ENCODE assay signal across 1 cellular context in the genomic region with DNA sequence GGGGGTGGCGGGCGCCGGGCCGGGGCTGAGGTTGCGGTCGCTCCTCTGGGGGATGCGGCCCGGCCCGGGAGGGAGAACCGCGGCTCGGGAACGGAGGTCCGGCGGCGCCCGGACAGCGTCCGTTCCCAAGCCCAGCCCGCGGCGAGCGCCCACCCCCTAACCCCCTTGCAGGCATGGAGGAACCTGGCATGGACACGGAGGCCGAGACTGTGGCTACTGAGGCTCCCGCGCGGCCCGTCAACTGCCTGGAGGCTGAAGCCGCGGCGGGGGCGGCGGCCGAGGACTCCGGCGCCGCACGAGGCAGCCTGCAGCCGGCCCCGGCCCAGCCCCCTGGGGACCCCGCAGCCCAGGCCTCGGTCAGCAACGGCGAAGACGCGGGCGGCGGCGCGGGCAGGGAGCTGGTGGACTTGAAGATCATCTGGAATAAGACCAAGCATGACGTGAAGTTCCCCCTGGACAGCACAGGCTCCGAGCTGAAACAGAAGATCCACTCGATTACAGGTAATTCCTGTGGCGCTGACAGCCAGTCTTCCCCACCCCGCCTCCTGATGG.
TF ChIP-seq lines count a peak whose summit lies in the region.

No MANE protein-coding gene starts in this region.

TF ChIP-seq in GM12878, 131 proteins besides CTCF, POLR2A, EP300 and RAD21:
- TF ChIP-seq NBN (IDR thresholded peaks at IDR 0.05) (no peak), YY1 (IDR thresholded peaks at IDR 0.05; ENCODE audit: low read depth, low read length) (no peak), ZNF622 (IDR thresholded peaks at IDR 0.05) (no peak), IKZF2 (IDR thresholded peaks at IDR 0.05) (no peak), TCF7 (IDR thresholded peaks at IDR 0.05; ENCODE audit: borderline replicate concordance) (no peak), SMARCA5 (IDR thresholded peaks at IDR 0.05) (peak; percentile 45; the same call in 1 of the 2 replicates), LARP7 (IDR thresholded peaks at IDR 0.05) (peak; percentile 93), HCFC1 (IDR thresholded peaks at IDR 0.05; ENCODE audit: low read length) (no peak), RFX5 (IDR thresholded peaks at IDR 0.05; ENCODE audit: low read depth, low read length) (no peak), JUND (IDR thresholded peaks at IDR 0.05; ENCODE audit: low read depth, low read length) (no peak), CREM (IDR thresholded peaks at IDR 0.05; ENCODE audit: low read depth) (no peak), BMI1 (IDR thresholded peaks at IDR 0.05; ENCODE audit: borderline replicate concordance) (no peak), DPF2 (IDR thresholded peaks at IDR 0.05) (peak; percentile 72; the same call in 1 of the 2 replicates), ZNF274 (IDR thresholded peaks at IDR 0.05; ENCODE audit: insufficient read depth, insufficient read length) (no peak), NR2C1 (IDR thresholded peaks at IDR 0.05) (peak; percentile 41; the same call in 1 of the 2 replicates), KDM1A (IDR thresholded peaks at IDR 0.05; ENCODE audit: borderline replicate concordance) (no peak), SRF (IDR thresholded peaks at IDR 0.05; ENCODE audit: low read depth in 2 of 2, low read length in 2 of 2) (no peak), ZNF24 (IDR thresholded peaks at IDR 0.05) (0 out of 2 replicates have a peak, but pooled peaks have one; percentile 25), MEF2B (IDR thresholded peaks at IDR 0.05; ENCODE audit: partially characterized antibody, poor library complexity, severe bottlenecking) (peak; percentile 37), SREBF1 (IDR thresholded peaks at IDR 0.05; ENCODE audit: low read length) (no peak), PAX5 (IDR thresholded peaks at IDR 0.05; ENCODE audit: borderline replicate concordance, low read depth, low read length) (no peak), TCF12 (IDR thresholded peaks at IDR 0.05; ENCODE audit: low read depth, low read length) (no peak), TAF1 (IDR thresholded peaks at IDR 0.05; ENCODE audit: borderline replicate concordance, low read depth, low read length) (no peak), GATAD2B (conservative IDR thresholded peaks at IDR 0.05; ENCODE audit: low read depth) (peak; percentile 89)
- TF ChIP-seq, protein P1, sequence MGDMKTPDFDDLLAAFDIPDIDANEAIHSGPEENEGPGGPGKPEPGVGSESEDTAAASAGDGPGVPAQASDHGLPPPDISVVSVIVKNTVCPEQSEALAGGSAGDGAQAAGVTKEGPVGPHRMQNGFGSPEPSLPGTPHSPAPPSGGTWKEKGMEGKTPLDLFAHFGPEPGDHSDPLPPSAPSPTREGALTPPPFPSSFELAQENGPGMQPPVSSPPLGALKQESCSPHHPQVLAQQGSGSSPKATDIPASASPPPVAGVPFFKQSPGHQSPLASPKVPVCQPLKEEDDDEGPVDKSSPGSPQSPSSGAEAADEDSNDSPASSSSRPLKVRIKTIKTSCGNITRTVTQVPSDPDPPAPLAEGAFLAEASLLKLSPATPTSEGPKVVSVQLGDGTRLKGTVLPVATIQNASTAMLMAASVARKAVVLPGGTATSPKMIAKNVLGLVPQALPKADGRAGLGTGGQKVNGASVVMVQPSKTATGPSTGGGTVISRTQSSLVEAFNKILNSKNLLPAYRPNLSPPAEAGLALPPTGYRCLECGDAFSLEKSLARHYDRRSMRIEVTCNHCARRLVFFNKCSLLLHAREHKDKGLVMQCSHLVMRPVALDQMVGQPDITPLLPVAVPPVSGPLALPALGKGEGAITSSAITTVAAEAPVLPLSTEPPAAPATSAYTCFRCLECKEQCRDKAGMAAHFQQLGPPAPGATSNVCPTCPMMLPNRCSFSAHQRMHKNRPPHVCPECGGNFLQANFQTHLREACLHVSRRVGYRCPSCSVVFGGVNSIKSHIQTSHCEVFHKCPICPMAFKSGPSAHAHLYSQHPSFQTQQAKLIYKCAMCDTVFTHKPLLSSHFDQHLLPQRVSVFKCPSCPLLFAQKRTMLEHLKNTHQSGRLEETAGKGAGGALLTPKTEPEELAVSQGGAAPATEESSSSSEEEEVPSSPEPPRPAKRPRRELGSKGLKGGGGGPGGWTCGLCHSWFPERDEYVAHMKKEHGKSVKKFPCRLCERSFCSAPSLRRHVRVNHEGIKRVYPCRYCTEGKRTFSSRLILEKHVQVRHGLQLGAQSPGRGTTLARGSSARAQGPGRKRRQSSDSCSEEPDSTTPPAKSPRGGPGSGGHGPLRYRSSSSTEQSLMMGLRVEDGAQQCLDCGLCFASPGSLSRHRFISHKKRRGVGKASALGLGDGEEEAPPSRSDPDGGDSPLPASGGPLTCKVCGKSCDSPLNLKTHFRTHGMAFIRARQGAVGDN (IDR thresholded peaks at IDR 0.05), result peak; percentile 69
- TF ChIP-seq, protein P2, sequence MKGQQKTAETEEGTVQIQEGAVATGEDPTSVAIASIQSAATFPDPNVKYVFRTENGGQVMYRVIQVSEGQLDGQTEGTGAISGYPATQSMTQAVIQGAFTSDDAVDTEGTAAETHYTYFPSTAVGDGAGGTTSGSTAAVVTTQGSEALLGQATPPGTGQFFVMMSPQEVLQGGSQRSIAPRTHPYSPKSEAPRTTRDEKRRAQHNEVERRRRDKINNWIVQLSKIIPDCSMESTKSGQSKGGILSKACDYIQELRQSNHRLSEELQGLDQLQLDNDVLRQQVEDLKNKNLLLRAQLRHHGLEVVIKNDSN (IDR thresholded peaks at IDR 0.05; ENCODE audit: borderline replicate concordance, extremely low read length, insufficient read depth, low read depth, low read length), result no peak
- TF ChIP-seq, protein P3, sequence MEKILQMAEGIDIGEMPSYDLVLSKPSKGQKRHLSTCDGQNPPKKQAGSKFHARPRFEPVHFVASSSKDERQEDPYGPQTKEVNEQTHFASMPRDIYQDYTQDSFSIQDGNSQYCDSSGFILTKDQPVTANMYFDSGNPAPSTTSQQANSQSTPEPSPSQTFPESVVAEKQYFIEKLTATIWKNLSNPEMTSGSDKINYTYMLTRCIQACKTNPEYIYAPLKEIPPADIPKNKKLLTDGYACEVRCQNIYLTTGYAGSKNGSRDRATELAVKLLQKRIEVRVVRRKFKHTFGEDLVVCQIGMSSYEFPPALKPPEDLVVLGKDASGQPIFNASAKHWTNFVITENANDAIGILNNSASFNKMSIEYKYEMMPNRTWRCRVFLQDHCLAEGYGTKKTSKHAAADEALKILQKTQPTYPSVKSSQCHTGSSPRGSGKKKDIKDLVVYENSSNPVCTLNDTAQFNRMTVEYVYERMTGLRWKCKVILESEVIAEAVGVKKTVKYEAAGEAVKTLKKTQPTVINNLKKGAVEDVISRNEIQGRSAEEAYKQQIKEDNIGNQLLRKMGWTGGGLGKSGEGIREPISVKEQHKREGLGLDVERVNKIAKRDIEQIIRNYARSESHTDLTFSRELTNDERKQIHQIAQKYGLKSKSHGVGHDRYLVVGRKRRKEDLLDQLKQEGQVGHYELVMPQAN (conservative IDR thresholded peaks at IDR 0.05), result peak; percentile 80
- TF ChIP-seq, protein P4, sequence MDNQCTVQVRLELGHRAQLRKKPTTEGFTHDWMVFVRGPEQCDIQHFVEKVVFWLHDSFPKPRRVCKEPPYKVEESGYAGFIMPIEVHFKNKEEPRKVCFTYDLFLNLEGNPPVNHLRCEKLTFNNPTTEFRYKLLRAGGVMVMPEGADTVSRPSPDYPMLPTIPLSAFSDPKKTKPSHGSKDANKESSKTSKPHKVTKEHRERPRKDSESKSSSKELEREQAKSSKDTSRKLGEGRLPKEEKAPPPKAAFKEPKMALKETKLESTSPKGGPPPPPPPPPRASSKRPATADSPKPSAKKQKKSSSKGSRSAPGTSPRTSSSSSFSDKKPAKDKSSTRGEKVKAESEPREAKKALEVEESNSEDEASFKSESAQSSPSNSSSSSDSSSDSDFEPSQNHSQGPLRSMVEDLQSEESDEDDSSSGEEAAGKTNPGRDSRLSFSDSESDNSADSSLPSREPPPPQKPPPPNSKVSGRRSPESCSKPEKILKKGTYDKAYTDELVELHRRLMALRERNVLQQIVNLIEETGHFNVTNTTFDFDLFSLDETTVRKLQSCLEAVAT (IDR thresholded peaks at IDR 0.05), result no peak
- TF ChIP-seq, protein P5, sequence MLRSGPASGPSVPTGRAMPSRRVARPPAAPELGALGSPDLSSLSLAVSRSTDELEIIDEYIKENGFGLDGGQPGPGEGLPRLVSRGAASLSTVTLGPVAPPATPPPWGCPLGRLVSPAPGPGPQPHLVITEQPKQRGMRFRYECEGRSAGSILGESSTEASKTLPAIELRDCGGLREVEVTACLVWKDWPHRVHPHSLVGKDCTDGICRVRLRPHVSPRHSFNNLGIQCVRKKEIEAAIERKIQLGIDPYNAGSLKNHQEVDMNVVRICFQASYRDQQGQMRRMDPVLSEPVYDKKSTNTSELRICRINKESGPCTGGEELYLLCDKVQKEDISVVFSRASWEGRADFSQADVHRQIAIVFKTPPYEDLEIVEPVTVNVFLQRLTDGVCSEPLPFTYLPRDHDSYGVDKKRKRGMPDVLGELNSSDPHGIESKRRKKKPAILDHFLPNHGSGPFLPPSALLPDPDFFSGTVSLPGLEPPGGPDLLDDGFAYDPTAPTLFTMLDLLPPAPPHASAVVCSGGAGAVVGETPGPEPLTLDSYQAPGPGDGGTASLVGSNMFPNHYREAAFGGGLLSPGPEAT (IDR thresholded peaks at IDR 0.05; ENCODE audit: low read depth), result no peak
- TF ChIP-seq, protein P6, sequence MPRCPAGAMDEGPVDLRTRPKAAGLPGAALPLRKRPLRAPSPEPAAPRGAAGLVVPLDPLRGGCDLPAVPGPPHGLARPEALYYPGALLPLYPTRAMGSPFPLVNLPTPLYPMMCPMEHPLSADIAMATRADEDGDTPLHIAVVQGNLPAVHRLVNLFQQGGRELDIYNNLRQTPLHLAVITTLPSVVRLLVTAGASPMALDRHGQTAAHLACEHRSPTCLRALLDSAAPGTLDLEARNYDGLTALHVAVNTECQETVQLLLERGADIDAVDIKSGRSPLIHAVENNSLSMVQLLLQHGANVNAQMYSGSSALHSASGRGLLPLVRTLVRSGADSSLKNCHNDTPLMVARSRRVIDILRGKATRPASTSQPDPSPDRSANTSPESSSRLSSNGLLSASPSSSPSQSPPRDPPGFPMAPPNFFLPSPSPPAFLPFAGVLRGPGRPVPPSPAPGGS (IDR thresholded peaks at IDR 0.05; ENCODE audit: borderline replicate concordance, insufficient read depth, low read depth, low read length, poor library complexity, severe bottlenecking), result no peak
